26 cellular contexts compared by ENCODE assay signal in the genomic region with DNA sequence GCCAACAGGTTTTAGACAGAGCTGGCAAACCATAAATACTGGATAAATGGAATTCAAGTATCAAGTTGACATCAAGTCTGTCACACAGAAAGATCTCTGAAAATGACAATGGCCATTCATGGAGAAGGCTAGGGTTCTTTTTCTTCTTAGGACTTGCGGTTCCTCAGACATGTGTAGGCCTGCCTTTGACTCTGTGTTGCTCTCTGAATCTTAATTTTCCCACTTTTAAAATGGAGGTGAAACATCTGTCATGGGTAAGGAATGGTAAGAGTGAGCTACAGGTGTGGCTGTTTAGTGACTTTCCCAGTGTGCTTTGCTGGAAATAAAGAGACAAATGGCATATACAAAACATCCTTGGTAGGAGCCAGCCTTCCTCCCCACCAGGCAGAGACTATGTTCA.
DNase-seq lines count a peak whose midpoint lies in the region; ATAC-seq and TF ChIP-seq lines count a peak whose summit lies in the region.
"Had no signal": no experiment of that assay in that cellular context is flagged by ENCODE, and none has a peak within 500 bp of the region (broad histone marks: within the 10 kb centered on the region; RNA-seq: fewer than 3 reads in every experiment).

No MANE protein-coding gene starts in this region.

- H3K27ac Mint-ChIP-seq in GM23338: no peak overlapping the region
- H3K27ac Mint-ChIP-seq: CD14-positive monocyte; CD4-positive, alpha-beta memory T cell; CD4-positive, CD25-positive, alpha-beta regulatory T cell; CD8-positive, alpha-beta memory T cell had no signal

- no peaks in the 10 kb centered on the region for H3K27me3 ChIP-seq in GM23338 (ENCODE audit: insufficient read depth)
- H3K27me3 ChIP-seq: BLaER1 had no signal

- CTCF ChIA-PET in RWPE1 (lab: Yijun Ruan, JAX): interaction anchor here (1.2 kb wide), 1 partner anchor 27 kb away, joined by 7 read pairs; no protein-coding TSS in a partner anchor

- POLR2A ChIA-PET in RWPE1 (lab: Yijun Ruan, JAX; ENCODE audit: low non-redundant PET): no interaction called here

- H3K36me3 Mint-ChIP-seq in GM23338 (ENCODE audit: low read depth): no peaks in the 10 kb centered on the region
- H3K36me3 Mint-ChIP-seq: CD14-positive monocyte; CD4-positive, alpha-beta memory T cell; CD4-positive, CD25-positive, alpha-beta regulatory T cell; CD8-positive, alpha-beta memory T cell had no signal

- H4K20me1 ChIP-seq in GM23338 (replicated peaks; ENCODE audit: insufficient read depth): no peaks in the 10 kb centered on the region
- H4K20me1 ChIP-seq: BLaER1 had no signal

- peaks cover 4% of the 10 kb centered on the region; the same call in 1 of the 2 replicates for H3K9me2 ChIP-seq in GM23338 (ENCODE audit: insufficient read depth)

- H3K36me3 ChIP-seq in GM23338 (ENCODE audit: insufficient read depth): no peaks in the 10 kb centered on the region
- H3K36me3 ChIP-seq: BE2C, BLaER1 had no signal

- H3K9me3 Mint-ChIP-seq in GM23338: no peaks in the 10 kb centered on the region

- H3K4me2 ChIP-seq in GM23338: no peak overlapping the region
- H3K4me2 ChIP-seq: BLaER1 had no signal

- no peak overlapping the region for H3K4me3 ChIP-seq in GM23338
- H3K4me3 ChIP-seq in epithelial cell of esophagus (ENCODE audit: low read length): no peak overlapping the region
- H3K4me3 ChIP-seq: BLaER1, GM12878 had no signal

- no peak for TF ChIP-seq CTCF in GM23338 (conservative IDR thresholded peaks at IDR 0.05; ENCODE audit: low read depth in 2 of 2)
- TF ChIP-seq CTCF in RWPE1 (conservative IDR thresholded peaks at IDR 0.05; ENCODE audit: low read depth): no peak
- no peak for TF ChIP-seq CTCF in epithelial cell of esophagus (IDR thresholded peaks at IDR 0.05; ENCODE audit: insufficient read depth, low read depth, low read length, missing control alignments)

- H3K4me1 ChIP-seq in GM23338 (ENCODE audit: insufficient read depth): peaks cover 6% of the 10 kb centered on the region; the same call in 1 of the 2 replicates
- H3K4me1 ChIP-seq: BE2C, BLaER1 had no signal

- peak overlapping the region; percentile 48; the same call in 1 of the 2 replicates for H2AFZ ChIP-seq in GM23338

- ATAC-seq in GM23338: no peak
- ATAC-seq: GM12878 had no signal

- no peaks in the 10 kb centered on the region for H3F3A ChIP-seq in GM23338 (replicated peaks; ENCODE audit: low read depth)

- DNase-seq in NCI-H2171 treated with DMSO at 0.1 percent for 48 hours (lab: John Stamatoyannopoulos, UW) (peak; percentile 56), NCI-H2171 (lab: John Stamatoyannopoulos, UW) (no peak), GM23338 (ENCODE audit: low spot score) (no peak), RWPE1 (ENCODE audit: low spot score) (peak; percentile 4), epithelial cell of esophagus (ENCODE audit: low read depth) (peak; percentile 64), NCI-H69 (lab: John Stamatoyannopoulos, UW) (no peak), NCI-H146 (lab: John Stamatoyannopoulos, UW) (no peak)
- DNase-seq in activated effector memory CD4-positive, alpha-beta T cell treated with anti-CD3 and anti-CD28 coated beads, Interleukin-2, amount 50 U/mL, for 16 hours: no peak
- DNase-seq: 8988T; ACHN; BE2C; C1 segment of cervical spinal cord; CD4-positive, alpha-beta memory T cell; CD4-positive, CD25-positive, alpha-beta regulatory T cell; CD8-positive, alpha-beta memory T cell; COR-L47; DMS 273 treated with DMSO at 0.1 percent for 48 hours; DMS153; DMS53; DMS79; DND-41; EL; GDM1 had no signal

- peaks cover 3% of the 10 kb centered on the region; the same call in 2 of the 3 replicates for H3K4me1 Mint-ChIP-seq in GM23338
- H3K4me1 Mint-ChIP-seq: CD14-positive monocyte; CD4-positive, alpha-beta memory T cell; CD4-positive, CD25-positive, alpha-beta regulatory T cell; CD8-positive, alpha-beta memory T cell had no signal

- H3K27ac ChIP-seq in GM23338 (ENCODE audit: low read depth): no peak overlapping the region
- H3K27ac ChIP-seq in RWPE1: no peak overlapping the region
- H3K27ac ChIP-seq: BLaER1 had no signal

- peaks cover 1% of the 10 kb centered on the region for H3K27me3 Mint-ChIP-seq in GM23338 (ENCODE audit: insufficient read depth, low read depth, poor library complexity)

- H3K79me2 ChIP-seq in GM23338 (replicated peaks; ENCODE audit: insufficient read depth): no peaks in the 10 kb centered on the region

- no peak overlapping the region for H3K4me3 Mint-ChIP-seq in GM23338
- H3K4me3 Mint-ChIP-seq: CD14-positive monocyte; CD4-positive, alpha-beta memory T cell; CD4-positive, CD25-positive, alpha-beta regulatory T cell; CD8-positive, alpha-beta memory T cell had no signal

TF ChIP-seq in GM23338, 12 proteins besides CTCF, POLR2A, EP300 and RAD21 (continues in another document):
- TF ChIP-seq POLR2AphosphoS5 (IDR thresholded peaks at IDR 0.05; ENCODE audit: low read depth) (no peak), EZH2phosphoT487 (IDR thresholded peaks at IDR 0.05; ENCODE audit: unreplicated experiment) (no peak), STAT1 (IDR thresholded peaks at IDR 0.05; ENCODE audit: unreplicated experiment) (no peak), ZNF114 (CRISPR knock-in tag; IDR thresholded peaks at IDR 0.05) (no peak), JUNB (IDR thresholded peaks at IDR 0.05; ENCODE audit: unreplicated experiment) (no peak), ZNF331 (CRISPR knock-in tag; IDR thresholded peaks at IDR 0.05; ENCODE audit: low read depth) (no peak), NANOG (IDR thresholded peaks at IDR 0.05; ENCODE audit: borderline replicate concordance) (no peak)
- TF ChIP-seq, protein P1, sequence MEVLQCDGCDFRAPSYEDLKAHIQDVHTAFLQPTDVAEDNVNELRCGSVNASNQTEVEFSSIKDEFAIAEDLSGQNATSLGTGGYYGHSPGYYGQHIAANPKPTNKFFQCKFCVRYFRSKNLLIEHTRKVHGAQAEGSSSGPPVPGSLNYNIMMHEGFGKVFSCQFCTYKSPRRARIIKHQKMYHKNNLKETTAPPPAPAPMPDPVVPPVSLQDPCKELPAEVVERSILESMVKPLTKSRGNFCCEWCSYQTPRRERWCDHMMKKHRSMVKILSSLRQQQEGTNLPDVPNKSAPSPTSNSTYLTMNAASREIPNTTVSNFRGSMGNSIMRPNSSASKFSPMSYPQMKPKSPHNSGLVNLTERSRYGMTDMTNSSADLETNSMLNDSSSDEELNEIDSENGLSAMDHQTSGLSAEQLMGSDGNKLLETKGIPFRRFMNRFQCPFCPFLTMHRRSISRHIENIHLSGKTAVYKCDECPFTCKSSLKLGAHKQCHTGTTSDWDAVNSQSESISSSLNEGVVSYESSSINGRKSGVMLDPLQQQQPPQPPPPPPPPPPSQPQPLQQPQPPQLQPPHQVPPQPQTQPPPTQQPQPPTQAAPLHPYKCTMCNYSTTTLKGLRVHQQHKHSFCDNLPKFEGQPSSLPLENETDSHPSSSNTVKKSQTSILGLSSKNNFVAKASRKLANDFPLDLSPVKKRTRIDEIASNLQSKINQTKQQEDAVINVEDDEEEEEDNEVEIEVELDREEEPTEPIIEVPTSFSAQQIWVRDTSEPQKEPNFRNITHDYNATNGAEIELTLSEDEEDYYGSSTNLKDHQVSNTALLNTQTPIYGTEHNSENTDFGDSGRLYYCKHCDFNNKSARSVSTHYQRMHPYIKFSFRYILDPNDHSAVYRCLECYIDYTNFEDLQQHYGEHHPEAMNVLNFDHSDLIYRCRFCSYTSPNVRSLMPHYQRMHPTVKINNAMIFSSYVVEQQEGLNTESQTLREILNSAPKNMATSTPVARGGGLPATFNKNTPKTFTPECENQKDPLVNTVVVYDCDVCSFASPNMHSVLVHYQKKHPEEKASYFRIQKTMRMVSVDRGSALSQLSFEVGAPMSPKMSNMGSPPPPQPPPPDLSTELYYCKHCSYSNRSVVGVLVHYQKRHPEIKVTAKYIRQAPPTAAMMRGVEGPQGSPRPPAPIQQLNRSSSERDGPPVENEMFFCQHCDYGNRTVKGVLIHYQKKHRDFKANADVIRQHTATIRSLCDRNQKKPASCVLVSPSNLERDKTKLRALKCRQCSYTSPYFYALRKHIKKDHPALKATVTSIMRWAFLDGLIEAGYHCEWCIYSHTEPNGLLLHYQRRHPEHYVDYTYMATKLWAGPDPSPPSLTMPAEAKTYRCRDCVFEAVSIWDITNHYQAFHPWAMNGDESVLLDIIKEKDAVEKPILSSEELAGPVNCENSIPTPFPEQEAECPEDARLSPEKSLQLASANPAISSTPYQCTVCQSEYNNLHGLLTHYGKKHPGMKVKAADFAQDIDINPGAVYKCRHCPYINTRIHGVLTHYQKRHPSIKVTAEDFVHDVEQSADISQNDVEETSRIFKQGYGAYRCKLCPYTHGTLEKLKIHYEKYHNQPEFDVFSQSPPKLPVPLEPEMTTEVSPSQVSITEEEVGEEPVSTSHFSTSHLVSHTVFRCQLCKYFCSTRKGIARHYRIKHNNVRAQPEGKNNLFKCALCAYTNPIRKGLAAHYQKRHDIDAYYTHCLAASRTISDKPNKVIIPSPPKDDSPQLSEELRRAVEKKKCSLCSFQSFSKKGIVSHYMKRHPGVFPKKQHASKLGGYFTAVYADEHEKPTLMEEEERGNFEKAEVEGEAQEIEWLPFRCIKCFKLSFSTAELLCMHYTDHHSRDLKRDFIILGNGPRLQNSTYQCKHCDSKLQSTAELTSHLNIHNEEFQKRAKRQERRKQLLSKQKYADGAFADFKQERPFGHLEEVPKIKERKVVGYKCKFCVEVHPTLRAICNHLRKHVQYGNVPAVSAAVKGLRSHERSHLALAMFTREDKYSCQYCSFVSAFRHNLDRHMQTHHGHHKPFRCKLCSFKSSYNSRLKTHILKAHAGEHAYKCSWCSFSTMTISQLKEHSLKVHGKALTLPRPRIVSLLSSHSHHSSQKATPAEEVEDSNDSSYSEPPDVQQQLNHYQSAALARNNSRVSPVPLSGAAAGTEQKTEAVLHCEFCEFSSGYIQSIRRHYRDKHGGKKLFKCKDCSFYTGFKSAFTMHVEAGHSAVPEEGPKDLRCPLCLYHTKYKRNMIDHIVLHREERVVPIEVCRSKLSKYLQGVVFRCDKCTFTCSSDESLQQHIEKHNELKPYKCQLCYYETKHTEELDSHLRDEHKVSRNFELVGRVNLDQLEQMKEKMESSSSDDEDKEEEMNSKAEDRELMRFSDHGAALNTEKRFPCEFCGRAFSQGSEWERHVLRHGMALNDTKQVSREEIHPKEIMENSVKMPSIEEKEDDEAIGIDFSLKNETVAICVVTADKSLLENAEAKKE (CRISPR knock-in tag; IDR thresholded peaks at IDR 0.05): no peak

Comparison
In these comparisons a context has a peak if more than half of its experiments do, and no peak if none do; other contexts are left out.
1. DNase-seq: peak in NCI-H2171 treated with DMSO at 0.1 percent for 48 hours (single experiment), RWPE1 (single experiment) and epithelial cell of esophagus (single experiment); none in NCI-H2171 (single experiment), GM23338 (single experiment), activated effector memory CD4-positive, alpha-beta T cell treated with anti-CD3 and anti-CD28 coated beads, Interleukin-2, amount 50 U/mL, for 16 hours (single experiment), NCI-H69 (single experiment) and NCI-H146 (single experiment).